8 cellular contexts compared by ENCODE assay signal in the genomic region with DNA sequence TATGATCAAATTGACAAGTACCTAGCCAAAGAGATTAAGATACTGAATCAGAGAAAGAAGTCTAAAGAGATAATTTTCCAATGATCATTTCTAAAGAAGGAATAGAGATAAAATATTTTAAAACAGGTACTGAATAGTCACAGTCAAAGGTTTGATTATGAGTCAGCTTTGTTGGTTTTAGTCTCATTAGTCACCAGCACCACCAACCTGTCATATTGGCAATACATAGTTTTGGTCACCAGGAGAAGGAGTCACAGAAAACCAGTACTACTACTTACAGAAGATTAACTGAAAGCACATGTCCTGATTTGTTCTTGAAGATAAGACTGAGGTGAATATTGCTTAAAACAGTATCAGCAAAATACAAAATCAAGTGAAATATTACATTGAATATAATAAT. TPM values are rescaled to one million over a fixed set of nuclear protein-coding genes. Genes with fewer than 3 reads are reported as not detected.
A peak's percentile ranks its signal among the peaks of the same experiment; 100 is the strongest.
DNase-seq lines count a peak whose midpoint lies in the region; ATAC-seq and FAIRE-seq lines count a peak whose summit lies in the region.

No MANE protein-coding gene starts in this region.

- no peaks in the 10 kb centered on the region for H3K9me3 Mint-ChIP-seq in T-cell

- POLR2A ChIA-PET in T-cell (lab: Charles Lee): interaction anchor here (0.6 to 1.4 kb wide), 3 partner anchors 11 to 428 kb away, joined by 3 to 4 read pairs (median 3); no protein-coding TSS in a partner anchor

- H3K4me1 Mint-ChIP-seq in T-cell: peaks cover 68 to 73% (median 69%) of the 10 kb centered on the region in 3 donors

- H3K36me3 Mint-ChIP-seq in T-cell: no peaks in the 10 kb centered on the region

- CTCF ChIA-PET in T-cell (lab: Charles Lee): interaction anchor here in 1 of 2 donors (1.0 to 1.2 kb wide), 2 partner anchors 12 to 322 kb away, joined by 3 read pairs; partner anchors contain the start of gene ZNF438

- no peak overlapping the region for H3K4me3 Mint-ChIP-seq in T-cell

- no peak overlapping the region for H3K27ac Mint-ChIP-seq in T-cell

- DNase-seq in EH (ENCODE audit: low read depth): peak; percentile 65
- peak; percentile 17 for DNase-seq in GM19240 (ENCODE audit: insufficient read length, low spot score)
- DNase-seq in T-cell: no peak
- no peak for DNase-seq in NCI-H2029 treated with DMSO at 0.1 percent for 48 hours (lab: John Stamatoyannopoulos, UW)
- no peak for DNase-seq in OCI-M2 (lab: John Stamatoyannopoulos, UW; ENCODE audit: unreplicated experiment)
- DNase-seq in NCI-H128 (lab: John Stamatoyannopoulos, UW; ENCODE audit: unreplicated experiment): no peak

- no peaks in the 10 kb centered on the region for H3K27me3 Mint-ChIP-seq in T-cell

- ATAC-seq in HG03135 (IDR thresholded peaks at IDR 0.05; ENCODE audit: unreplicated experiment) (peak; percentile 88), T-cell (replicated peaks in 1 of 4) (peak; percentile 47 to 92 (median 80))

- peak; percentile 97 for FAIRE-seq in islet of Langerhans (lab: Jason Lieb, UNC)

RNA-seq across cellular contexts. Expression of gene ZEB1, which starts 34.6 kb away (rescaled TPM):
- 100 to 1,000 TPM in 1 of 5 donors, 10 to 100 TPM in 4; 39.9 to 125 (median 48.4) TPM for total RNA-seq in T-cell

Comparison
In these comparisons a context has a peak if more than half of its experiments do, and no peak if none do; other contexts are left out.
1. DNase-seq: peak in EH (single experiment) and GM19240 (single experiment); none in T-cell (0 of 34), NCI-H2029 treated with DMSO at 0.1 percent for 48 hours (single experiment), OCI-M2 (single experiment) and NCI-H128 (single experiment).